19 cellular contexts compared by ENCODE assay signal in genomic region chr3:160140756-160141155, GRCh38.
DNase-seq lines count a peak whose midpoint lies in the region; ATAC-seq and TF ChIP-seq lines count a peak whose summit lies in the region.
"Had no signal": no experiment of that assay in that cellular context is flagged by ENCODE, and none has a peak within 500 bp of the region (broad histone marks: within the 10 kb centered on the region; RNA-seq: fewer than 3 reads in every experiment).

No MANE protein-coding gene starts in this region.

- H3K4me3 Mint-ChIP-seq in activated CD4-positive, alpha-beta T cell treated with anti-CD3 and anti-CD28 coated beads for 36 hours: no peak overlapping the region
- H3K4me3 Mint-ChIP-seq in mesothelial cell of epicardium: no peak overlapping the region
- H3K4me3 Mint-ChIP-seq: endodermal cell had no signal

- peaks cover 8% of the 10 kb centered on the region for H3K4me1 Mint-ChIP-seq in activated CD4-positive, alpha-beta T cell treated with anti-CD3 and anti-CD28 coated beads for 36 hours
- no peaks in the 10 kb centered on the region for H3K4me1 Mint-ChIP-seq in mesothelial cell of epicardium

- intact Hi-C loops in activated CD4-positive, alpha-beta T cell treated with anti-CD3 and anti-CD28 coated beads for 36 hours (cut with DNase I, micrococcal nuclease): no loop called here

- peak; percentile 53 for DNase-seq in activated CD4-positive, alpha-beta T cell treated with anti-CD3 and anti-CD28 coated beads for 36 hours
- DNase-seq in activated CD4-positive, alpha-beta T cell treated with anti-CD3 and anti-CD28 coated beads for 1 hour: no peak
- DNase-seq in renal cortical epithelial cell (ENCODE audit: low read depth) (peak; percentile 49), mesothelial cell of epicardium (ENCODE audit: low spot score in 2 of 2, unreplicated experiment in 2 of 2) (no peak)
- DNase-seq: 8988T; DMS79; endodermal cell; GM23248; hippocampal formation; kidney glomerular epithelial cell; NCI-H1436 treated with DMSO at 0.1 percent for 48 hours; NK-92 treated with Interleukin-12 subunit alpha and Interleukin-12 subunit beta, amount 100 ng/mL, for 24 hours; retina; T-helper 1 cell had no signal

- peaks cover 6% of the 10 kb centered on the region for H3K9me3 Mint-ChIP-seq in activated CD4-positive, alpha-beta T cell treated with anti-CD3 and anti-CD28 coated beads for 36 hours (ENCODE audit: low read depth)
- peaks cover 14% of the 10 kb centered on the region for H3K9me3 Mint-ChIP-seq in mesothelial cell of epicardium

- peaks cover 7% of the 10 kb centered on the region for H3K27me3 Mint-ChIP-seq in activated CD4-positive, alpha-beta T cell treated with anti-CD3 and anti-CD28 coated beads for 36 hours
- H3K27me3 Mint-ChIP-seq in mesothelial cell of epicardium (ENCODE audit: low read depth): no peaks in the 10 kb centered on the region

- CTCF ChIA-PET in activated CD4-positive, alpha-beta T cell treated with anti-CD3 and anti-CD28 coated beads for 36 hours (lab: Charles Lee): interaction anchor here (0.6 kb wide), 1 partner anchor 55 kb away, joined by 3 read pairs; no protein-coding TSS in a partner anchor

- no peaks in the 10 kb centered on the region for H3K36me3 Mint-ChIP-seq in activated CD4-positive, alpha-beta T cell treated with anti-CD3 and anti-CD28 coated beads for 36 hours (ENCODE audit: low read depth)
- H3K36me3 Mint-ChIP-seq in mesothelial cell of epicardium: no peaks in the 10 kb centered on the region

- POLR2A ChIA-PET in activated CD4-positive, alpha-beta T cell treated with anti-CD3 and anti-CD28 coated beads for 36 hours (lab: Charles Lee): no interaction called here

- TF ChIP-seq CTCF in mesothelial cell of epicardium (IDR thresholded peaks at IDR 0.05; ENCODE audit: unreplicated experiment): no peak

- peak; percentile 96 for ATAC-seq in activated CD4-positive, alpha-beta T cell treated with anti-CD3 and anti-CD28 coated beads for 36 hours
- ATAC-seq in GM18861 (IDR thresholded peaks at IDR 0.05; ENCODE audit: unreplicated experiment) (peak; percentile 38), HG03565 (IDR thresholded peaks at IDR 0.05; ENCODE audit: unreplicated experiment) (peak; percentile 42), HG03097 (IDR thresholded peaks at IDR 0.05; ENCODE audit: low FRiP score, unreplicated experiment) (no peak), GM18909 (IDR thresholded peaks at IDR 0.05; ENCODE audit: poor library complexity, unreplicated experiment) (no peak)
- ATAC-seq: Right ventricle myocardium inferior had no signal

- H3K27ac Mint-ChIP-seq in activated CD4-positive, alpha-beta T cell treated with anti-CD3 and anti-CD28 coated beads for 36 hours: no peak overlapping the region
- H3K27ac Mint-ChIP-seq in mesothelial cell of epicardium: no peak overlapping the region
- H3K27ac Mint-ChIP-seq: endodermal cell had no signal

Comparison
In these comparisons a context has a peak if more than half of its experiments do, and no peak if none do; other contexts are left out.
1. DNase-seq: peak in activated CD4-positive, alpha-beta T cell treated with anti-CD3 and anti-CD28 coated beads for 36 hours (single experiment) and renal cortical epithelial cell (single experiment); none in activated CD4-positive, alpha-beta T cell treated with anti-CD3 and anti-CD28 coated beads for 1 hour (single experiment) and mesothelial cell of epicardium (0 of 2).
2. ATAC-seq: peak in activated CD4-positive, alpha-beta T cell treated with anti-CD3 and anti-CD28 coated beads for 36 hours (single experiment), GM18861 (single experiment) and HG03565 (single experiment); none in HG03097 (single experiment) and GM18909 (single experiment).